ENCODE assay signal across 27 cellular contexts in the genomic region with DNA sequence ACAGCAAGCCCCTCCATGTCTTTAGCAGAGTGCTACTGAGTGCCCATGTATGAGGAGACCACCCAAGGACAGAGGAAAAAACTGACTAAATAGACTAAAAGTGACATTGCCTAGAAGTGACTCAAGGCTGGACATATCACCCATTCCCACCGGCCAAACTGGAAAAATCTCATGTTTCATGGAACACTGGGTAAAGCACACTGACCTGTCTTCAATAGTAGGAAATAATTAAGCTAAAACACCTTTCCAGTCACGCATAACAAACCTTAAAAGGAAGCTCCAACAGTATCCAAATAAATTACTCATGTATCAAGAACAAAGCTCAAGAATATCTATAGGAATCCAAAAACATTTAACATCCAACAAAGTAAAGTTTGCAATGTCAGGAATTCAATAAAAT.
"Had no signal": no experiment of that assay in that cellular context is flagged by ENCODE, and none has a peak within 500 bp of the region (broad histone marks: within the 10 kb centered on the region; RNA-seq: fewer than 3 reads in every experiment).

No MANE protein-coding gene starts in this region.

- H3K27me3 Mint-ChIP-seq: dendritic cell treated with granulocyte-macrophage colony-stimulating factor and Interleukin-4, amounts not matched to agents 40 ng/mL and 50 ng/mL, for 4 days; stimulated activated naive CD8-positive, alpha-beta T cell treated with anti-CD3 and anti-CD28 coated beads, Interleukin-15, Interleukin-2, amounts not matched to agents 100 ng/mL and 50 ng/mL, for 24 hours had no signal

- H3K27ac Mint-ChIP-seq: dendritic cell treated with granulocyte-macrophage colony-stimulating factor and Interleukin-4, amounts not matched to agents 40 ng/mL and 50 ng/mL, for 4 days; endodermal cell; memory B cell; mesothelial cell of epicardium; naive B cell; natural killer cell treated with Interleukin-12 subunit alpha and Interleukin-12 subunit beta and Interleukin-15 and Interleukin-18, amount 100 ng/mL, for 72 hours; stimulated activated naive B cell treated with anti-CD40 and anti-IgM and Interleukin-4, amounts not matched to agents 10 μg/mL and 1 μg/mL and 100 μg/mL, for 72 hours; stimulated activated naive CD8-positive, alpha-beta T cell treated with anti-CD3 and anti-CD28 coated beads, Interleukin-15, Interleukin-2, amounts not matched to agents 100 ng/mL and 50 ng/mL, for 24 hours had no signal

- ATAC-seq: left lobe of liver; mucosa of descending colon; natural killer cell treated with Interleukin-12 subunit alpha and Interleukin-12 subunit beta and Interleukin-15 and Interleukin-18, amount 100 ng/mL, for 72 hours; psoas muscle; right lobe of liver; stimulated activated naive B cell treated with anti-CD40 and anti-IgM and Interleukin-4, amounts not matched to agents 10 μg/mL and 1 μg/mL and 100 μg/mL, for 72 hours had no signal

- H3K4me3 Mint-ChIP-seq: central memory CD8-positive, alpha-beta T cell; dendritic cell treated with granulocyte-macrophage colony-stimulating factor and Interleukin-4, amounts not matched to agents 40 ng/mL and 50 ng/mL, for 4 days; endodermal cell; memory B cell; mesothelial cell of epicardium; naive B cell; natural killer cell treated with Interleukin-12 subunit alpha and Interleukin-12 subunit beta and Interleukin-15 and Interleukin-18, amount 100 ng/mL, for 72 hours; stimulated activated naive B cell treated with anti-CD40 and anti-IgM and Interleukin-4, amounts not matched to agents 10 μg/mL and 1 μg/mL and 100 μg/mL, for 72 hours; stimulated activated naive CD8-positive, alpha-beta T cell treated with anti-CD3 and anti-CD28 coated beads, Interleukin-15, Interleukin-2, amounts not matched to agents 100 ng/mL and 50 ng/mL, for 24 hours had no signal

- DNase-seq: colonic mucosa; effector CD8-positive, alpha-beta T cell; endodermal cell; erythroblast; esophagus squamous epithelium; foreskin melanocyte; head of caudate nucleus; kidney; mucosa of descending colon; naive B cell; occipital lobe; ovary; posterior cingulate gyrus; psoas muscle; right lobe of liver; small intestine; stimulated activated CD4-positive, alpha-beta T cell treated with anti-CD3 and anti-CD28 coated beads, Interleukin-15, amount 100 ng/mL, for 24 hours; stimulated activated CD4-positive, alpha-beta T cell treated with anti-CD3 and anti-CD28 coated beads, Interleukin-2, amount 100 ng/mL, for 48 hours; stimulated activated naive B cell treated with anti-CD40 and anti-IgM and Interleukin-4, amounts not matched to agents 10 μg/mL and 1 μg/mL and 100 μg/mL, for 72 hours; upper lobe of left lung had no signal

- H3K4me1 Mint-ChIP-seq: central memory CD8-positive, alpha-beta T cell; endodermal cell; memory B cell; mesothelial cell of epicardium; naive B cell; stimulated activated naive B cell treated with anti-CD40 and anti-IgM and Interleukin-4, amounts not matched to agents 10 μg/mL and 1 μg/mL and 100 μg/mL, for 72 hours had no signal
